ENCODE assay signal across 1 cellular context in the genomic region with DNA sequence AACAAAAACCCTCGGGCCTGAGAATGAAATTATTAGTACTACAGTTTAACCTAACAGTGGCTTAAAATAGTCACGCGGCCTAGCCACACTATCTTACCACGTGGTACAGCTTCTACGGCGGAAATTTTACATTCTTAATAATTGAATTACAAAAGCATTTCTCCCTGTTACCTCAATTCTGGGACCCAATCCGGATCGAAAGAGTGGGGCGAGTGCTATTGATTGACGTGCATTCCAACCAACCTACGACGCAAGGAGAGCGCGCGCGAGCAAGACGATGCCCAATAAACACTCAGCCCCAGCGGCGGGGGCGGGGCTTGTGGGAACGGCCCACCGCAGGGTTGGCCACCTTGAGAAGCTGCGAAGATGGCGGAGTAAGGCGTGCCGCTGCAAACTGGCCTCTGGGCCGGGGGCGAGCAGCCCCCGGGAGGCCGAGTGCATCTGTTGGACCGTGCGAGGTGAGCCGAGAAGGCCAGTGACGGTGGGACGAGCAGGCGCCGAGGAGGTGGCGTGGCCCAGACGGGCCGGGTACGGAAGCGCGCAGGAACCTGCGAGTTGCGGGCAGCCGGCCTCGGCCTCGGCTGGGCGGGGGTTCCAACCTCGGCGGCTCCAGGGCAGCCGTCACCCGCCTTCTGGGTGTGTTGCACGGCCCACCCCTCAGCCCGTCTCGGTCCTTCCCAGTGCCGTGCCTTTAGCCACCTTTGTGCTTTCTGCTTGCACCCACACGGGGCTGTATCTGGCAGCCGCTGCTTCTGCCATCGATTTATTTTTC.
TF ChIP-seq lines count a peak whose summit lies in the region.

No MANE protein-coding gene starts in this region.

TF ChIP-seq in endothelial cell of umbilical vein, 7 proteins besides CTCF, POLR2A, EP300 and RAD21:
- no peak for TF ChIP-seq FOS (IDR thresholded peaks at IDR 0.05; ENCODE audit: borderline replicate concordance, insufficient read depth, low read length)
- TF ChIP-seq, protein P1, sequence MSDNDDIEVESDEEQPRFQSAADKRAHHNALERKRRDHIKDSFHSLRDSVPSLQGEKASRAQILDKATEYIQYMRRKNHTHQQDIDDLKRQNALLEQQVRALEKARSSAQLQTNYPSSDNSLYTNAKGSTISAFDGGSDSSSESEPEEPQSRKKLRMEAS (IDR thresholded peaks at IDR 0.05; ENCODE audit: insufficient read depth, insufficient read length) = peak; percentile 88
- TF ChIP-seq POLR2AphosphoS5 (IDR thresholded peaks at IDR 0.05; ENCODE audit: insufficient read depth, low read depth, low read length) = peak; percentile 97
- peak; percentile 46 for TF ChIP-seq MYC (IDR thresholded peaks at IDR 0.05; ENCODE audit: low read depth, low read length)
